In the genomic region with DNA sequence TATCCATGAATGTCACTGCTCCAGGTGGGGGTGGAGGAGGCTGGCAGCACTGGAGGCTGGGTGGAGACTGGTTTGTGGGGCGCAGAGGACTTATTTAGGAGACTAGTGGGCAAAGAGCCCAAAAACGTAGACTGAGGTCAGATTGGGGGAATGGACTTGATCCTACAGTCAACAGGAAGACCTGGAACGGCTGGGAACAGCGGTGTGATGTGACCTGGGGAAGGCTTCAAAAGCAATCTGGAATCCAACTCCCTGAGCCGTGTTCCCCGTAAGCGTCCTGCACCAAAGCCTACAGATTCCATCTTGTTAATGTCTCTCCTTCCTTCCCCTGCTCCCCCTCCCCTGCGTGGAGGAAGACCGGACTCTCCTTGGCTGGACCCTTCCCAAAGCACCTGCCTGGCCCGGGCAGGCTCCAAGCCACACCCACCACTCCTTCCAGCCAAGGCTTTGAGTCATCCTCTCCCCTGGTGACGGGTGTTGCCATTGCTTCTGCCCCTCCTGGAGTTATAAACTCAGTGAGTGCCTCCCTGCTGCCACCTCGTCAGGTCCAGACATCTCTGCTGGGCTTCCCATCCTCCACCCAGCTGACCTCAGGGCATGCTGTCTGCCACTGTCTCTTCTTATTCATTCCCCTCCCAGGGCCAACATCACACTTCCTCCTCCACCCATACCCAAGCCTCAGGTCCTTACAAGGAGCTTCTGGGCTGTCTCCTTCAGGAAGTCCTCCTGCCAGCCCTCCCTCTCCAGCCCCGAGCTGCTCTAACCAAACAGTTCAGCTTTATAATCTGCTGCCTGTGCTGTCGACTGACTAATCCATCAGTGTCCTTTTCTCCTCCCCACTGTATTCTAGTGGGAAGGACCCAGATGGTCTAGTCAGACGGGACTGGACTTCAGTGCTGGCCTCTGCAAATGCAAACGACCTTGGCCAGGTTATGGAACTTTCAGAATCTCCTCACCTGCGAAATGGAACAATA, we compare ENCODE assay signal across 1 cellular context.
TF ChIP-seq lines count a peak whose summit lies in the region.

No MANE protein-coding gene starts in this region.

TF ChIP-seq in H1, 55 proteins besides CTCF, POLR2A, EP300 and RAD21:
- TF ChIP-seq SAP30 (IDR thresholded peaks at IDR 0.05; ENCODE audit: insufficient read depth, insufficient replicate concordance, low read length) (no peak), MAFK (IDR thresholded peaks at IDR 0.05; ENCODE audit: low read depth, low read length) (no peak), SIX5 (IDR thresholded peaks at IDR 0.05; ENCODE audit: low read depth, low read length) (no peak), TCF12 (IDR thresholded peaks at IDR 0.05; ENCODE audit: low read depth, low read length) (no peak), YY1 (IDR thresholded peaks at IDR 0.05; ENCODE audit: low read depth, low read length) (no peak), EZH2 (IDR thresholded peaks at IDR 0.05; ENCODE audit: low read depth, low read length, severe bottlenecking) (peak; percentile 12), RFX5 (IDR thresholded peaks at IDR 0.05; ENCODE audit: borderline replicate concordance, low read depth, low read length) (no peak), SP2 (IDR thresholded peaks at IDR 0.05; ENCODE audit: low read length) (no peak), SUZ12 (IDR thresholded peaks at IDR 0.05; ENCODE audit: low read length) (peak; percentile 7; the same call in 1 of the 2 replicates), RXRA (IDR thresholded peaks at IDR 0.05; ENCODE audit: insufficient read depth, low read depth, low read length) (no peak), TEAD4 (IDR thresholded peaks at IDR 0.05; ENCODE audit: low read depth, low read length) (no peak), POU5F1 (IDR thresholded peaks at IDR 0.05; ENCODE audit: low read depth, low read length) (no peak), GTF2F1 (IDR thresholded peaks at IDR 0.05; ENCODE audit: borderline replicate concordance, low read depth, low read length) (no peak), RNF2 (IDR thresholded peaks at IDR 0.05; ENCODE audit: borderline replicate concordance, low read depth, low read length, missing control alignments, poor library complexity, severe bottlenecking) (no peak), BCL11A (IDR thresholded peaks at IDR 0.05; ENCODE audit: low read depth in 2 of 2, low read length in 2 of 2) (no peak), EGR1 (IDR thresholded peaks at IDR 0.05; ENCODE audit: borderline replicate concordance, low read depth, low read length) (no peak), CEBPB (IDR thresholded peaks at IDR 0.05; ENCODE audit: low read depth, low read length) (no peak), TAF7 (optimal IDR thresholded peaks at IDR 0.05; ENCODE audit: borderline replicate concordance, low read depth, low read length) (no peak), BRCA1 (IDR thresholded peaks at IDR 0.05; ENCODE audit: low read depth, low read length) (no peak), BACH1 (IDR thresholded peaks at IDR 0.05; ENCODE audit: low read length) (no peak), CBX8 (IDR thresholded peaks at IDR 0.05; ENCODE audit: borderline replicate concordance, low read depth, low read length) (no peak), CBX5 (IDR thresholded peaks at IDR 0.05; ENCODE audit: low read depth, low read length) (no peak), SRF (IDR thresholded peaks at IDR 0.05; ENCODE audit: low read depth, low read length) (no peak), TBP (IDR thresholded peaks at IDR 0.05; ENCODE audit: low read depth, low read length) (no peak), CHD2 (IDR thresholded peaks at IDR 0.05; ENCODE audit: low read length) (no peak), RBBP5 (IDR thresholded peaks at IDR 0.05; ENCODE audit: borderline replicate concordance, low read depth, low read length) (no peak), SP1 (IDR thresholded peaks at IDR 0.05; ENCODE audit: low read depth, low read length) (0 out of 2 replicates have a peak, but pooled peaks have one; percentile 16), POLR2AphosphoS5 (IDR thresholded peaks at IDR 0.05; ENCODE audit: low read depth, low read length) (no peak), KDM5A (IDR thresholded peaks at IDR 0.05; ENCODE audit: low read length) (no peak), JUND (IDR thresholded peaks at IDR 0.05; ENCODE audit: low read length) (peak; percentile 46; the same call in 1 of the 2 replicates), CTBP2 (IDR thresholded peaks at IDR 0.05; ENCODE audit: borderline replicate concordance, insufficient read depth, insufficient read length, low read length) (no peak), NANOG (IDR thresholded peaks at IDR 0.05; ENCODE audit: insufficient read depth, low read depth, low read length, poor library complexity, severe bottlenecking) (no peak), SP4 (IDR thresholded peaks at IDR 0.05; ENCODE audit: low read length) (no peak), ASH2L (IDR thresholded peaks at IDR 0.05; ENCODE audit: low read length) (no peak), JUN (IDR thresholded peaks at IDR 0.05; ENCODE audit: low read depth, low read length) (no peak), SIN3A (conservative IDR thresholded peaks at IDR 0.05 in 1 of 2, IDR thresholded peaks at IDR 0.05 in 1 of 2; ENCODE audit: low read depth in 1 of 2, low read length in 2 of 2) (no peak), CREB1 (IDR thresholded peaks at IDR 0.05) (no peak)
- TF ChIP-seq, protein P1, sequence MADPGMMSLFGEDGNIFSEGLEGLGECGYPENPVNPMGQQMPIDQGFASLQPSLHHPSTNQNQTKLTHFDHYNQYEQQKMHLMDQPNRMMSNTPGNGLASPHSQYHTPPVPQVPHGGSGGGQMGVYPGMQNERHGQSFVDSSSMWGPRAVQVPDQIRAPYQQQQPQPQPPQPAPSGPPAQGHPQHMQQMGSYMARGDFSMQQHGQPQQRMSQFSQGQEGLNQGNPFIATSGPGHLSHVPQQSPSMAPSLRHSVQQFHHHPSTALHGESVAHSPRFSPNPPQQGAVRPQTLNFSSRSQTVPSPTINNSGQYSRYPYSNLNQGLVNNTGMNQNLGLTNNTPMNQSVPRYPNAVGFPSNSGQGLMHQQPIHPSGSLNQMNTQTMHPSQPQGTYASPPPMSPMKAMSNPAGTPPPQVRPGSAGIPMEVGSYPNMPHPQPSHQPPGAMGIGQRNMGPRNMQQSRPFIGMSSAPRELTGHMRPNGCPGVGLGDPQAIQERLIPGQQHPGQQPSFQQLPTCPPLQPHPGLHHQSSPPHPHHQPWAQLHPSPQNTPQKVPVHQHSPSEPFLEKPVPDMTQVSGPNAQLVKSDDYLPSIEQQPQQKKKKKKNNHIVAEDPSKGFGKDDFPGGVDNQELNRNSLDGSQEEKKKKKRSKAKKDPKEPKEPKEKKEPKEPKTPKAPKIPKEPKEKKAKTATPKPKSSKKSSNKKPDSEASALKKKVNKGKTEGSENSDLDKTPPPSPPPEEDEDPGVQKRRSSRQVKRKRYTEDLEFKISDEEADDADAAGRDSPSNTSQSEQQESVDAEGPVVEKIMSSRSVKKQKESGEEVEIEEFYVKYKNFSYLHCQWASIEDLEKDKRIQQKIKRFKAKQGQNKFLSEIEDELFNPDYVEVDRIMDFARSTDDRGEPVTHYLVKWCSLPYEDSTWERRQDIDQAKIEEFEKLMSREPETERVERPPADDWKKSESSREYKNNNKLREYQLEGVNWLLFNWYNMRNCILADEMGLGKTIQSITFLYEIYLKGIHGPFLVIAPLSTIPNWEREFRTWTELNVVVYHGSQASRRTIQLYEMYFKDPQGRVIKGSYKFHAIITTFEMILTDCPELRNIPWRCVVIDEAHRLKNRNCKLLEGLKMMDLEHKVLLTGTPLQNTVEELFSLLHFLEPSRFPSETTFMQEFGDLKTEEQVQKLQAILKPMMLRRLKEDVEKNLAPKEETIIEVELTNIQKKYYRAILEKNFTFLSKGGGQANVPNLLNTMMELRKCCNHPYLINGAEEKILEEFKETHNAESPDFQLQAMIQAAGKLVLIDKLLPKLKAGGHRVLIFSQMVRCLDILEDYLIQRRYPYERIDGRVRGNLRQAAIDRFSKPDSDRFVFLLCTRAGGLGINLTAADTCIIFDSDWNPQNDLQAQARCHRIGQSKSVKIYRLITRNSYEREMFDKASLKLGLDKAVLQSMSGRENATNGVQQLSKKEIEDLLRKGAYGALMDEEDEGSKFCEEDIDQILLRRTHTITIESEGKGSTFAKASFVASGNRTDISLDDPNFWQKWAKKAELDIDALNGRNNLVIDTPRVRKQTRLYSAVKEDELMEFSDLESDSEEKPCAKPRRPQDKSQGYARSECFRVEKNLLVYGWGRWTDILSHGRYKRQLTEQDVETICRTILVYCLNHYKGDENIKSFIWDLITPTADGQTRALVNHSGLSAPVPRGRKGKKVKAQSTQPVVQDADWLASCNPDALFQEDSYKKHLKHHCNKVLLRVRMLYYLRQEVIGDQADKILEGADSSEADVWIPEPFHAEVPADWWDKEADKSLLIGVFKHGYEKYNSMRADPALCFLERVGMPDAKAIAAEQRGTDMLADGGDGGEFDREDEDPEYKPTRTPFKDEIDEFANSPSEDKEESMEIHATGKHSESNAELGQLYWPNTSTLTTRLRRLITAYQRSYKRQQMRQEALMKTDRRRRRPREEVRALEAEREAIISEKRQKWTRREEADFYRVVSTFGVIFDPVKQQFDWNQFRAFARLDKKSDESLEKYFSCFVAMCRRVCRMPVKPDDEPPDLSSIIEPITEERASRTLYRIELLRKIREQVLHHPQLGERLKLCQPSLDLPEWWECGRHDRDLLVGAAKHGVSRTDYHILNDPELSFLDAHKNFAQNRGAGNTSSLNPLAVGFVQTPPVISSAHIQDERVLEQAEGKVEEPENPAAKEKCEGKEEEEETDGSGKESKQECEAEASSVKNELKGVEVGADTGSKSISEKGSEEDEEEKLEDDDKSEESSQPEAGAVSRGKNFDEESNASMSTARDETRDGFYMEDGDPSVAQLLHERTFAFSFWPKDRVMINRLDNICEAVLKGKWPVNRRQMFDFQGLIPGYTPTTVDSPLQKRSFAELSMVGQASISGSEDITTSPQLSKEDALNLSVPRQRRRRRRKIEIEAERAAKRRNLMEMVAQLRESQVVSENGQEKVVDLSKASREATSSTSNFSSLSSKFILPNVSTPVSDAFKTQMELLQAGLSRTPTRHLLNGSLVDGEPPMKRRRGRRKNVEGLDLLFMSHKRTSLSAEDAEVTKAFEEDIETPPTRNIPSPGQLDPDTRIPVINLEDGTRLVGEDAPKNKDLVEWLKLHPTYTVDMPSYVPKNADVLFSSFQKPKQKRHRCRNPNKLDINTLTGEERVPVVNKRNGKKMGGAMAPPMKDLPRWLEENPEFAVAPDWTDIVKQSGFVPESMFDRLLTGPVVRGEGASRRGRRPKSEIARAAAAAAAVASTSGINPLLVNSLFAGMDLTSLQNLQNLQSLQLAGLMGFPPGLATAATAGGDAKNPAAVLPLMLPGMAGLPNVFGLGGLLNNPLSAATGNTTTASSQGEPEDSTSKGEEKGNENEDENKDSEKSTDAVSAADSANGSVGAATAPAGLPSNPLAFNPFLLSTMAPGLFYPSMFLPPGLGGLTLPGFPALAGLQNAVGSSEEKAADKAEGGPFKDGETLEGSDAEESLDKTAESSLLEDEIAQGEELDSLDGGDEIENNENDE (IDR thresholded peaks at IDR 0.05; ENCODE audit: insufficient replicate concordance, low read length), result no peak
- TF ChIP-seq, protein P2, sequence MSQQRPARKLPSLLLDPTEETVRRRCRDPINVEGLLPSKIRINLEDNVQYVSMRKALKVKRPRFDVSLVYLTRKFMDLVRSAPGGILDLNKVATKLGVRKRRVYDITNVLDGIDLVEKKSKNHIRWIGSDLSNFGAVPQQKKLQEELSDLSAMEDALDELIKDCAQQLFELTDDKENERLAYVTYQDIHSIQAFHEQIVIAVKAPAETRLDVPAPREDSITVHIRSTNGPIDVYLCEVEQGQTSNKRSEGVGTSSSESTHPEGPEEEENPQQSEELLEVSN (IDR thresholded peaks at IDR 0.05), result peak; percentile 27; the same call in 1 of the 2 replicates
- TF ChIP-seq, protein P3, sequence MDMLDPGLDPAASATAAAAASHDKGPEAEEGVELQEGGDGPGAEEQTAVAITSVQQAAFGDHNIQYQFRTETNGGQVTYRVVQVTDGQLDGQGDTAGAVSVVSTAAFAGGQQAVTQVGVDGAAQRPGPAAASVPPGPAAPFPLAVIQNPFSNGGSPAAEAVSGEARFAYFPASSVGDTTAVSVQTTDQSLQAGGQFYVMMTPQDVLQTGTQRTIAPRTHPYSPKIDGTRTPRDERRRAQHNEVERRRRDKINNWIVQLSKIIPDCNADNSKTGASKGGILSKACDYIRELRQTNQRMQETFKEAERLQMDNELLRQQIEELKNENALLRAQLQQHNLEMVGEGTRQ (IDR thresholded peaks at IDR 0.05; ENCODE audit: low read length), result no peak
- TF ChIP-seq, protein P4, sequence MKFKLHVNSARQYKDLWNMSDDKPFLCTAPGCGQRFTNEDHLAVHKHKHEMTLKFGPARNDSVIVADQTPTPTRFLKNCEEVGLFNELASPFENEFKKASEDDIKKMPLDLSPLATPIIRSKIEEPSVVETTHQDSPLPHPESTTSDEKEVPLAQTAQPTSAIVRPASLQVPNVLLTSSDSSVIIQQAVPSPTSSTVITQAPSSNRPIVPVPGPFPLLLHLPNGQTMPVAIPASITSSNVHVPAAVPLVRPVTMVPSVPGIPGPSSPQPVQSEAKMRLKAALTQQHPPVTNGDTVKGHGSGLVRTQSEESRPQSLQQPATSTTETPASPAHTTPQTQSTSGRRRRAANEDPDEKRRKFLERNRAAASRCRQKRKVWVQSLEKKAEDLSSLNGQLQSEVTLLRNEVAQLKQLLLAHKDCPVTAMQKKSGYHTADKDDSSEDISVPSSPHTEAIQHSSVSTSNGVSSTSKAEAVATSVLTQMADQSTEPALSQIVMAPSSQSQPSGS (IDR thresholded peaks at IDR 0.05; ENCODE audit: low read length), result no peak; the same call in 1 of the 2 replicates
- TF ChIP-seq, protein P5, sequence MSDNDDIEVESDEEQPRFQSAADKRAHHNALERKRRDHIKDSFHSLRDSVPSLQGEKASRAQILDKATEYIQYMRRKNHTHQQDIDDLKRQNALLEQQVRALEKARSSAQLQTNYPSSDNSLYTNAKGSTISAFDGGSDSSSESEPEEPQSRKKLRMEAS (IDR thresholded peaks at IDR 0.05), result peak; percentile 7; the same call in 1 of the 2 replicates
TF ChIP-seq in H1: peak in this region for 6.
